ENCODE assay signal across 17 cellular contexts in the genomic region with DNA sequence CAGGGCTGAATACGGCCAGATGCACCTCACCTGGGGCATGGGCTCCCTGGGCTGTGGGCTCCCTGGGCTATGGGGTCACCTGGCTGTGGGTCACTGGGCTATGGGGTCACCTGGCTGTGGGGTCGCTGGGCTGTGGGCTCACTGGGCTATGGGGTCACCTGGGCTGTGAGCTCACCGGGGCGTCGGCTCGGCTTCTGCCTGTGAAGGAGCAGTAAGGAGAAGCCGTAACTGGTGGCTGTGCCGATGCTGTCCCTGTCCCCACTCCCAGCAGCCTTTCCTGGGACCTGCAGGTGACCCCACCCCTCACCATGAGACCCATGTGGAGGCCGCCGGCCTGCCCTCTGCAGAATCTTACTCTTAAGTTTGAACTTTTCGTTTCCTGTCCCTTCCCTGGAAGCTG. TPM values are rescaled to one million over a fixed set of nuclear protein-coding genes. Genes with fewer than 3 reads are reported as not detected.
"Had no signal": no experiment of that assay in that cellular context is flagged by ENCODE, and none has a peak within 500 bp of the region (broad histone marks: within the 10 kb centered on the region; RNA-seq: fewer than 3 reads in every experiment).

No MANE protein-coding gene starts in this region.

- H3K4me1 ChIP-seq: parathyroid adenoma had no signal

- H3K9ac ChIP-seq: parathyroid adenoma had no signal

- H3K9me3 Mint-ChIP-seq: activated naive CD4-positive, alpha-beta T cell treated with anti-CD3 and anti-CD28 coated beads, Interleukin-2, amount 50 U/mL, for 72 hours; dendritic cell treated with granulocyte-macrophage colony-stimulating factor and Interleukin-4, amounts not matched to agents 40 ng/mL and 50 ng/mL, for 4 days; effector memory CD8-positive, alpha-beta T cell; naive B cell; stimulated activated naive CD8-positive, alpha-beta T cell treated with anti-CD3 and anti-CD28 coated beads, Interleukin-15, Interleukin-2, amounts not matched to agents 100 ng/mL and 50 ng/mL, for 24 hours; T-helper 1 cell treated with Interleukin-12 subunit alpha and Interleukin-12 subunit beta and Interleukin-4 antibody, amounts not matched to agents 30 μg/mL and 1 μg/mL, for 36 hours had no signal

- H3K27ac ChIP-seq: parathyroid adenoma, testis had no signal

- H3K4me2 ChIP-seq: smooth muscle cell had no signal

- H3K9me3 ChIP-seq: testis had no signal

- H3K79me2 ChIP-seq: parathyroid adenoma had no signal

- H3K4me3 Mint-ChIP-seq: effector memory CD8-positive, alpha-beta T cell; stimulated activated naive CD8-positive, alpha-beta T cell treated with anti-CD3 and anti-CD28 coated beads, Interleukin-15, Interleukin-2, amounts not matched to agents 100 ng/mL and 50 ng/mL, for 24 hours; T-helper 1 cell treated with Interleukin-12 subunit alpha and Interleukin-12 subunit beta and Interleukin-4 antibody, amounts not matched to agents 30 μg/mL and 1 μg/mL, for 36 hours had no signal

- H3K4me3 ChIP-seq: smooth muscle cell, testis had no signal

- H3K27me3 ChIP-seq: testis had no signal

- H3K27me3 Mint-ChIP-seq: naive B cell; stimulated activated naive CD8-positive, alpha-beta T cell treated with anti-CD3 and anti-CD28 coated beads, Interleukin-15, Interleukin-2, amounts not matched to agents 100 ng/mL and 50 ng/mL, for 24 hours had no signal

- FAIRE-seq: TTC549 had no signal

- H3K36me3 Mint-ChIP-seq: activated naive CD4-positive, alpha-beta T cell treated with anti-CD3 and anti-CD28 coated beads, Interleukin-2, amount 50 U/mL, for 72 hours; naive B cell had no signal

- DNase-seq: activated effector memory CD4-positive, alpha-beta T cell treated with Interleukin-2 at 50 U/mL for 16 hours; cerebellar nuclear complex; hippocampal formation; kidney glomerular epithelial cell; testis had no signal

- H3K27ac Mint-ChIP-seq: naive B cell; stimulated activated naive CD8-positive, alpha-beta T cell treated with anti-CD3 and anti-CD28 coated beads, Interleukin-15, Interleukin-2, amounts not matched to agents 100 ng/mL and 50 ng/mL, for 24 hours; T-helper 1 cell treated with Interleukin-12 subunit alpha and Interleukin-12 subunit beta and Interleukin-4 antibody, amounts not matched to agents 30 μg/mL and 1 μg/mL, for 36 hours had no signal

- H2AFZ ChIP-seq: parathyroid adenoma had no signal

RNA-seq across cellular contexts. Expression of gene PERCC1, which starts 1.9 kb away (rescaled TPM):
- total RNA-seq: lower leg skin, renal cortical epithelial cell, smooth muscle cell, ureter had no signal
- polyA plus RNA-seq: smooth muscle cell had no signal

RNA-seq across cellular contexts. Expression of gene CCDC154, which starts 15.3 kb away (rescaled TPM):
- total RNA-seq: smooth muscle cell had no signal
